Comparison of ENCODE assay signal across 19 cellular contexts in the genomic region with DNA sequence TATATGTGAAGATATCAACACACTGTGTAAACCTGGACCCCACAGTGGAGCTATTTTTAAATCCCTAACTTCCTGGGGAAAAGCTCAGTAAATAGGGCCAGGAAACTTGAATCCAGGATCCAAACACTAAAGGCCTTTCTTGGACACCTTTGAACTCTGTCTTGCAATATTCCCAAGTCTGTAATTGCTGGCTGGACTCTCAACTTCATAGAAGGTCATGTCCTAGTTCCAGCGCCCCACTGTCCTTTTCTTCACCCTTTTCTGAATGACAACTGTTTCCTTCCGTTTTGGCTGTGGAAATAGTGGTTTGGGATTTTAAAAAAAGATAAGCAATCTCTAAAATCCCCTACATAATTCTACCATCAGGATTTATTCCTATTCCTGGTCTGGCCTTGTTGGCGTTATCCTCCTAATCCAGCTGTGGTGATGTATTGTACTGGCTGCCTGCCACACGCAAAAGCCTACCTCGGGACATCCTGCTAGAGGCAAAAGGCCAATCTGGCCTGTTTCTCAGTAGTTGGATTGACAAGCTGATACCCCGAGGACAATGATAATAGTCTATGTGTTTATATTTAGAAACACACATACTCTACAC.
DNase-seq lines count a peak whose midpoint lies in the region; ATAC-seq and TF ChIP-seq lines count a peak whose summit lies in the region.
"Had no signal": no experiment of that assay in that cellular context is flagged by ENCODE, and none has a peak within 500 bp of the region (broad histone marks: within the 10 kb centered on the region; RNA-seq: fewer than 3 reads in every experiment).

No MANE protein-coding gene starts in this region.

- no peak overlapping the region for H3K4me3 Mint-ChIP-seq in natural killer cell
- H3K4me3 Mint-ChIP-seq: activated naive CD4-positive, alpha-beta T cell treated with anti-CD3 and anti-CD28 coated beads, Interleukin-2, amount 10 ng/mL, durations not matched to agents 7 days and 5 days; activated T-cell treated with anti-CD3 and anti-CD28 coated beads, Interleukin-2, amount 50 U/mL, for 24 hours had no signal

- H3K4me1 ChIP-seq in tibial artery = peaks cover 0 to 32% (median 15%) of the 10 kb centered on the region in 4 donors
- no peaks in the 10 kb centered on the region for H3K4me1 ChIP-seq in foreskin keratinocyte

- no peaks in the 10 kb centered on the region for H3K4me1 Mint-ChIP-seq in natural killer cell
- H3K4me1 Mint-ChIP-seq: activated naive CD4-positive, alpha-beta T cell treated with anti-CD3 and anti-CD28 coated beads, Interleukin-2, amount 10 ng/mL, durations not matched to agents 7 days and 5 days had no signal

- H3K36me3 ChIP-seq in tibial artery = no peaks in the 10 kb centered on the region
- H3K36me3 ChIP-seq: transverse colon had no signal

- no peak for ATAC-seq in natural killer cell
- no peak for ATAC-seq in foreskin keratinocyte

- DNase-seq in NCI-H82 (lab: John Stamatoyannopoulos, UW) (peak; percentile 22), NCI-H82 treated with DMSO at 0.1 percent for 48 hours (lab: John Stamatoyannopoulos, UW; ENCODE audit: unreplicated experiment) (no peak), fibroblast of mammary gland (ENCODE audit: low read depth) (peak; percentile 44), lung microvascular endothelial cell (ENCODE audit: low read depth in 2 of 2) (peak; percentile 86 to 95), tibial artery (peak in 1 of 2 donors; percentile 23), Kasumi-1 (lab: John Stamatoyannopoulos, UW) (no peak), natural killer cell (no peak), foreskin keratinocyte (no peak)
- DNase-seq: activated CD4-positive, alpha-beta T cell treated with anti-CD3 and anti-CD28 coated beads, Interleukin-2, amount 50 U/mL, for 48 hours; activated naive CD4-positive, alpha-beta T cell treated with anti-CD3 and anti-CD28 coated beads, Interleukin-2, amount 10 ng/mL, durations not matched to agents 7 days and 5 days; activated T-cell treated with anti-CD3 and anti-CD28 coated beads, Interleukin-2, amount 50 U/mL, for 24 hours; hippocampal formation; kidney glomerular epithelial cell; NCI-H1092 treated with DMSO at 0.1 percent for 48 hours; NCI-H2107; NCI-H526 treated with DMSO at 0.1 percent for 48 hours; transverse colon had no signal

- no peak overlapping the region for H3K4me3 ChIP-seq in fibroblast of mammary gland (ENCODE audit: control insufficient read depth, low read depth, low read length)
- H3K4me3 ChIP-seq in tibial artery = no peak overlapping the region
- H3K4me3 ChIP-seq: transverse colon had no signal

- H3K27me3 Mint-ChIP-seq in natural killer cell (ENCODE audit: low read depth in 2 of 2) = no peaks in the 10 kb centered on the region
- H3K27me3 Mint-ChIP-seq: activated naive CD4-positive, alpha-beta T cell treated with anti-CD3 and anti-CD28 coated beads, Interleukin-2, amount 10 ng/mL, durations not matched to agents 7 days and 5 days; activated T-cell treated with anti-CD3 and anti-CD28 coated beads, Interleukin-2, amount 50 U/mL, for 24 hours had no signal

- peaks cover 10 to 15% of the 10 kb centered on the region in 2 donors for H3K9me3 Mint-ChIP-seq in natural killer cell
- H3K9me3 Mint-ChIP-seq: activated naive CD4-positive, alpha-beta T cell treated with anti-CD3 and anti-CD28 coated beads, Interleukin-2, amount 10 ng/mL, durations not matched to agents 7 days and 5 days; activated T-cell treated with anti-CD3 and anti-CD28 coated beads, Interleukin-2, amount 50 U/mL, for 24 hours had no signal

- H3K27ac Mint-ChIP-seq in natural killer cell = no peak overlapping the region
- H3K27ac Mint-ChIP-seq: activated naive CD4-positive, alpha-beta T cell treated with anti-CD3 and anti-CD28 coated beads, Interleukin-2, amount 10 ng/mL, durations not matched to agents 7 days and 5 days; activated T-cell treated with anti-CD3 and anti-CD28 coated beads, Interleukin-2, amount 50 U/mL, for 24 hours had no signal

- H3K27me3 ChIP-seq in tibial artery (no peaks in the 10 kb centered on the region), foreskin keratinocyte (no peaks in the 10 kb centered on the region)
- H3K27me3 ChIP-seq: transverse colon had no signal

- TF ChIP-seq CTCF in fibroblast of mammary gland (conservative IDR thresholded peaks at IDR 0.05; ENCODE audit: control insufficient read depth, insufficient read depth, low read depth, low read length) (no peak), tibial artery (IDR thresholded peaks at IDR 0.05) (no peak), natural killer cell (IDR thresholded peaks at IDR 0.05) (no peak), foreskin keratinocyte (conservative IDR thresholded peaks at IDR 0.05) (no peak)

- H3K27ac ChIP-seq in tibial artery (peak overlapping the region; percentile 40 to 49), foreskin keratinocyte (no peak overlapping the region)
- H3K27ac ChIP-seq: 22Rv1, KMS-11, transverse colon had no signal

- H3K36me3 Mint-ChIP-seq in natural killer cell = no peaks in the 10 kb centered on the region
- H3K36me3 Mint-ChIP-seq: activated naive CD4-positive, alpha-beta T cell treated with anti-CD3 and anti-CD28 coated beads, Interleukin-2, amount 10 ng/mL, durations not matched to agents 7 days and 5 days had no signal

- H3K9me3 ChIP-seq in tibial artery = no peaks in the 10 kb centered on the region
- H3K9me3 ChIP-seq: transverse colon had no signal

- intact Hi-C loops in tibial artery (cut with DNase I; ENCODE audit: low total_unique reads) = no loop called here
- intact Hi-C loops in natural killer cell (cut with micrococcal nuclease) = no loop called here

Comparison
In these comparisons a context has a peak if more than half of its experiments do, and no peak if none do; other contexts are left out.
1. DNase-seq: peak in NCI-H82 (single experiment), fibroblast of mammary gland (single experiment) and lung microvascular endothelial cell (2 of 2); none in NCI-H82 treated with DMSO at 0.1 percent for 48 hours (single experiment), Kasumi-1 (0 of 2), natural killer cell (single experiment) and foreskin keratinocyte (0 of 2).